31 cellular contexts compared by ENCODE assay signal in genomic region chr22:38435010-38435409, GRCh38.
A peak's percentile ranks its signal among the peaks of the same experiment; 100 is the strongest.
DNase-seq lines count a peak whose midpoint lies in the region; ATAC-seq and TF ChIP-seq lines count a peak whose summit lies in the region.
"Had no signal": no experiment of that assay in that cellular context is flagged by ENCODE, and none has a peak within 500 bp of the region (broad histone marks: within the 10 kb centered on the region; RNA-seq: fewer than 3 reads in every experiment).

No MANE protein-coding gene starts in this region.

- no peak for TF ChIP-seq POLR2A in NB4 (IDR thresholded peaks at IDR 0.05; ENCODE audit: extremely low read depth, insufficient read length)

- H3K4me3 ChIP-seq in NB4 (ENCODE audit: low read depth, low read length) (no peak overlapping the region), choroid plexus epithelial cell (ENCODE audit: low read depth, low read length) (no peak overlapping the region)
- H3K4me3 ChIP-seq: BLaER1, breast epithelium, colonic mucosa, esophagus muscularis mucosa, left lung, uterus had no signal

- H3K27ac ChIP-seq in 22Rv1: no peak overlapping the region
- H3K27ac ChIP-seq: BLaER1, breast epithelium, colonic mucosa, esophagus muscularis mucosa, left lung, uterus had no signal

- TF ChIP-seq CTCF in 22Rv1 (IDR thresholded peaks at IDR 0.05) (peak; percentile 27), GM20000 (IDR thresholded peaks at IDR 0.05; ENCODE audit: extremely low read depth, missing control alignments) (peak; percentile 11), NB4 (IDR thresholded peaks at IDR 0.05; ENCODE audit: low read depth, low read length) (peak; percentile 16), choroid plexus epithelial cell (conservative IDR thresholded peaks at IDR 0.05; ENCODE audit: low read depth, low read length) (peak; percentile 16)

- ATAC-seq in GM18520 (IDR thresholded peaks at IDR 0.05; ENCODE audit: unreplicated experiment) (no peak), GM21737 (IDR thresholded peaks at IDR 0.05; ENCODE audit: unreplicated experiment) (no peak)
- ATAC-seq: effector memory CD8-positive, alpha-beta T cell; left lung; naive thymus-derived CD4-positive, alpha-beta T cell; Panc1; stimulated activated naive B cell treated with anti-CD40 and anti-IgM and Interleukin-4, amounts not matched to agents 10 μg/mL and 1 μg/mL and 100 μg/mL, for 72 hours had no signal

- DNase-seq in GM20000 (ENCODE audit: low spot score): no peak
- peak; percentile 33 for DNase-seq in NB4 (ENCODE audit: low read depth)
- no peak for DNase-seq in choroid plexus epithelial cell (ENCODE audit: low read depth)
- DNase-seq in NOMO-1 treated with DMSO at 0.1 percent for 48 hours (lab: John Stamatoyannopoulos, UW; ENCODE audit: unreplicated experiment): no peak
- DNase-seq in NCI-H524 treated with DMSO at 0.1 percent for 48 hours (lab: John Stamatoyannopoulos, UW): no peak
- DNase-seq: ACHN; activated CD8-positive, alpha-beta memory T cell treated with anti-CD3 and anti-CD28 coated beads for 24 hours; activated naive CD4-positive, alpha-beta T cell; activated T-cell treated with anti-CD3 and anti-CD28 coated beads, Interleukin-2, amount 50 U/mL, for 1 hour; Caco-2; colonic mucosa; DMS79; effector memory CD8-positive, alpha-beta T cell; Kasumi-1; left lung; naive thymus-derived CD4-positive, alpha-beta T cell; NCI-H1092; NCI-H2029; NCI-H226; retina; SHP77 treated with DMSO at 0.1 percent for 48 hours; stimulated activated CD4-positive, alpha-beta T cell treated with anti-CD3 and anti-CD28 coated beads, Interleukin-4, amount 100 ng/mL, for 24 hours; stimulated activated naive B cell treated with anti-CD40 and anti-IgM and Interleukin-4, amounts not matched to agents 10 μg/mL and 1 μg/mL and 100 μg/mL, for 72 hours; uterus had no signal
